In the genomic region with DNA sequence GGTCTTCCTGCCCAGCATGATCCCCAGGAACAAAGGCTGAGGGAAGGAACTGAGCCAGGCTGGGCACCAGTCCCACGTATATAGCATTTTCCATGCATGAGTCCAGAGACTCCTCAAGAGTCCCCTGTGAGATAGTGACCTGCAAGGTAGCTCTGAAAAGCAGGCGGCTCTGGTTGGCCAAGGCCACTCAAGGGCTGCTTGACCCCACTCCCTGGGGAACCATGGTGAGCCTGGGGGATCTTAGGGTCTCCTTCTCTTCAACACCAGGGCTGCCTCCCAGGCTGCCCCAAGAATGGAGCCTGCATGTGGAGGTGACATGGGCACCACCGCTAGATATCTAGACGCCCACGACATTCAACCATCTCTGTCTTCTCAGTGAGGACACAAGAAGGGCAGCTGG, we compare ENCODE assay signal across 23 cellular contexts.
A peak's percentile ranks its signal among the peaks of the same experiment; 100 is the strongest.
DNase-seq lines count a peak whose midpoint lies in the region; ATAC-seq, FAIRE-seq and TF ChIP-seq lines count a peak whose summit lies in the region.
"Had no signal": no experiment of that assay in that cellular context is flagged by ENCODE, and none has a peak within 500 bp of the region (broad histone marks: within the 10 kb centered on the region; RNA-seq: fewer than 3 reads in every experiment).

No MANE protein-coding gene starts in this region.

- H3K36me3 Mint-ChIP-seq in activated CD8-positive, alpha-beta memory T cell treated with anti-CD3 and anti-CD28 coated beads, Interleukin-2, amount 10 ng/mL, durations not matched to agents 7 days and 5 days, result no peaks in the 10 kb centered on the region
- H3K36me3 Mint-ChIP-seq: CD8-positive, alpha-beta T cell had no signal

- H3K23me2 ChIP-seq in H1 (ENCODE audit: low read depth, low read length), result no peaks in the 10 kb centered on the region

- H3K9me3 Mint-ChIP-seq in activated CD8-positive, alpha-beta memory T cell treated with anti-CD3 and anti-CD28 coated beads, Interleukin-2, amount 10 ng/mL, durations not matched to agents 7 days and 5 days (ENCODE audit: low read depth), result no peaks in the 10 kb centered on the region
- H3K9me3 Mint-ChIP-seq: CD4-positive, alpha-beta T cell; CD8-positive, alpha-beta T cell had no signal

- POLR2A ChIA-PET in H1 (lab: Charles Lee; ENCODE audit: partially characterized antibody), result no interaction called here

- TF ChIP-seq POLR2A in H1 (IDR thresholded peaks at IDR 0.05; ENCODE audit: control extremely low read depth in 1 of 2, low read depth in 2 of 2, low read length in 2 of 2), result no peak

- H3K4ac ChIP-seq in H1 (replicated peaks; ENCODE audit: insufficient read length, low read depth, low read length), result no peak overlapping the region
- no peak overlapping the region for H3K4ac ChIP-seq in neuronal stem cell (ENCODE audit: low read length)
- H3K4ac ChIP-seq in mesenchymal stem cell (ENCODE audit: low read depth in 1 of 2, low read length in 2 of 2), result no peak overlapping the region

- H2BK120ac ChIP-seq in H1 (replicated peaks; ENCODE audit: low read depth, low read length) (no peak overlapping the region), neuronal stem cell (ENCODE audit: low read depth, low read length) (no peak overlapping the region), mesenchymal stem cell (ENCODE audit: low read depth, low read length) (no peak overlapping the region)

- TF ChIP-seq CTCF in H1 (IDR thresholded peaks at IDR 0.05; ENCODE audit: control extremely low read depth in 1 of 3, insufficient read depth in 1 of 3, low read depth in 1 of 3, low read length in 3 of 3), result no peak

- no peaks in the 10 kb centered on the region for H3K79me2 ChIP-seq in H1 (ENCODE audit: control insufficient read depth in 1 of 2, insufficient read depth in 2 of 2, low read length in 2 of 2)

- no peak overlapping the region for H3K27ac Mint-ChIP-seq in activated CD8-positive, alpha-beta memory T cell treated with anti-CD3 and anti-CD28 coated beads, Interleukin-2, amount 10 ng/mL, durations not matched to agents 7 days and 5 days
- H3K27ac Mint-ChIP-seq: B cell; CD4-positive, alpha-beta T cell; CD8-positive, alpha-beta T cell had no signal

- CTCF ChIA-PET in activated CD8-positive, alpha-beta memory T cell treated with anti-CD3 and anti-CD28 coated beads, Interleukin-2, amount 10 ng/mL, durations not matched to agents 7 days and 5 days (lab: Charles Lee), result no interaction called here
- CTCF ChIA-PET in H1 (lab: Charles Lee; ENCODE audit: partially characterized antibody), result interaction anchor here (1.4 kb wide), 1 partner anchor 72 kb away, joined by 5 read pairs; no protein-coding TSS in a partner anchor

- H3K56ac ChIP-seq in H1 (replicated peaks; ENCODE audit: insufficient read length, low read depth, low read length), result no peak overlapping the region

- no peak overlapping the region for H4K5ac ChIP-seq in H1 (ENCODE audit: insufficient read length, low read depth, low read length)

- H3K27ac ChIP-seq in H1 (ENCODE audit: low read depth, low read length) (no peak overlapping the region), neuronal stem cell (replicated peaks; ENCODE audit: low read length) (no peak overlapping the region), mesenchymal stem cell (ENCODE audit: low read length, poor library complexity, severe bottlenecking) (no peak overlapping the region)
- H3K27ac ChIP-seq: 22Rv1; A549; BLaER1 treated with 17β-estradiol and CSF1 and Interleukin-3, amounts not matched to agents 10 nM and 100 nM; C4-2B had no signal

- H2BK5ac ChIP-seq in H1 (ENCODE audit: low read depth, low read length) (no peak overlapping the region), neuronal stem cell (ENCODE audit: low read length) (no peak overlapping the region), mesenchymal stem cell (ENCODE audit: low read depth, low read length, poor library complexity, severe bottlenecking) (no peak overlapping the region)

- H3K4me2 ChIP-seq in H1 (ENCODE audit: insufficient read depth in 1 of 2, low read depth in 2 of 2, low read length in 2 of 2) (no peak overlapping the region), neuronal stem cell (ENCODE audit: insufficient read depth, low read length, poor library complexity, severe bottlenecking) (no peak overlapping the region), mesenchymal stem cell (ENCODE audit: low read length, poor library complexity, severe bottlenecking) (no peak overlapping the region)
- H3K4me2 ChIP-seq: A549; BLaER1 treated with 17β-estradiol and CSF1 and Interleukin-3, amounts not matched to agents 10 nM and 100 nM had no signal

- H4K91ac ChIP-seq in H1 (replicated peaks; ENCODE audit: insufficient read length, low read length) (no peak overlapping the region), neuronal stem cell (ENCODE audit: low read depth, low read length, poor library complexity) (no peak overlapping the region), mesenchymal stem cell (ENCODE audit: low read length) (no peak overlapping the region)

- H4K20me1 ChIP-seq in H1 (replicated peaks in 1 of 2; ENCODE audit: control insufficient read depth in 1 of 2, insufficient read depth in 2 of 2, low read length in 2 of 2), result no peaks in the 10 kb centered on the region

- H3K4me1 Mint-ChIP-seq in activated CD8-positive, alpha-beta memory T cell treated with anti-CD3 and anti-CD28 coated beads, Interleukin-2, amount 10 ng/mL, durations not matched to agents 7 days and 5 days, result peaks cover 4% of the 10 kb centered on the region
- H3K4me1 Mint-ChIP-seq: B cell had no signal

- H3K79me1 ChIP-seq in H1 (ENCODE audit: low read depth, low read length), result no peaks in the 10 kb centered on the region
- no peaks in the 10 kb centered on the region for H3K79me1 ChIP-seq in neuronal stem cell (ENCODE audit: low read depth, low read length)
- H3K79me1 ChIP-seq in mesenchymal stem cell (replicated peaks; ENCODE audit: low read length, poor library complexity, severe bottlenecking), result no peaks in the 10 kb centered on the region

- H3K18ac ChIP-seq in H1 (ENCODE audit: extremely low read depth, low read length) (no peak overlapping the region), neuronal stem cell (ENCODE audit: low read length) (peak overlapping the region; percentile 21), mesenchymal stem cell (ENCODE audit: low read depth in 1 of 2, low read length in 2 of 2) (no peak overlapping the region)

- no peak for FAIRE-seq in H1 (lab: Jason Lieb, UNC)
- FAIRE-seq: A549, D721Med, G401.6, GM12891, GM19239 had no signal

- no peak overlapping the region for H3K9ac ChIP-seq in H1 (replicated peaks in 1 of 4; ENCODE audit: extremely low read depth in 1 of 4, low read depth in 3 of 4, low read length in 3 of 4)
- no peak overlapping the region for H3K9ac ChIP-seq in neuronal stem cell (ENCODE audit: low read depth, low read length, poor library complexity)
- no peak overlapping the region for H3K9ac ChIP-seq in mesenchymal stem cell (ENCODE audit: low read length)
- H3K9ac ChIP-seq: BLaER1 treated with 17β-estradiol and CSF1 and Interleukin-3, amounts not matched to agents 10 nM and 100 nM had no signal

- DNase-seq in activated CD8-positive, alpha-beta memory T cell treated with anti-CD3 and anti-CD28 coated beads for 24 hours, result peak; percentile 33
- no peak for DNase-seq in activated CD8-positive, alpha-beta memory T cell treated with anti-CD3 and anti-CD28 coated beads, Interleukin-2, amount 10 ng/mL, durations not matched to agents 7 days and 5 days
- DNase-seq in H1 (ENCODE audit: low read depth in 1 of 2, low spot score in 2 of 2) (no peak), neuronal stem cell (ENCODE audit: low spot score) (no peak), sciatic nerve (ENCODE audit: low spot score) (peak; percentile 32), ureter (ENCODE audit: low spot score) (no peak), mesenchymal stem cell (no peak)
- DNase-seq: AML-193; Caco-2; Calu3; CD4-positive, alpha-beta T cell; CD8-positive, alpha-beta T cell; DMS79 treated with DMSO at 0.1 percent for 48 hours; GF-D8 had no signal

- H3K14ac ChIP-seq in H1 (ENCODE audit: insufficient read length) (no peak overlapping the region), neuronal stem cell (ENCODE audit: low read length) (no peak overlapping the region), mesenchymal stem cell (ENCODE audit: low read length in 2 of 2) (no peak overlapping the region)

- H3K4me3 Mint-ChIP-seq in activated CD8-positive, alpha-beta memory T cell treated with anti-CD3 and anti-CD28 coated beads, Interleukin-2, amount 10 ng/mL, durations not matched to agents 7 days and 5 days, result no peak overlapping the region
- H3K4me3 Mint-ChIP-seq: B cell; CD4-positive, alpha-beta T cell; CD8-positive, alpha-beta T cell had no signal

- no peak overlapping the region for H2BK20ac ChIP-seq in H1 (ENCODE audit: low read length)

- H3K23ac ChIP-seq in H1 (ENCODE audit: insufficient read length) (no peak overlapping the region), neuronal stem cell (ENCODE audit: low read depth, low read length, poor library complexity) (no peak overlapping the region), mesenchymal stem cell (ENCODE audit: low read length in 2 of 2) (no peak overlapping the region)

- H4K8ac ChIP-seq in H1 (ENCODE audit: extremely low read depth, insufficient read depth, low read length) (no peak overlapping the region), neuronal stem cell (ENCODE audit: low read depth, low read length) (no peak overlapping the region), mesenchymal stem cell (ENCODE audit: low read length) (no peak overlapping the region)

- WGBS in H1 (ENCODE audit: extremely low coverage in 1 of 2, insufficient coverage in 1 of 2, insufficient read length in 1 of 2, insufficient replicate concordance in 2 of 2, low coverage in 1 of 2, low lambda C conversion rate in 2 of 2, missing lambda C conversion rate in 1 of 2), 2 experiments, result 96% methylated on average over 5 of the region's 5 CpGs; no CpG with 5 or more reads in 1 of the 2 experiments
- no CpG with 5 or more reads among the region's 5 CpGs for WGBS in neuronal stem cell (ENCODE audit: extremely low coverage in 2 of 2, insufficient read length in 2 of 2, insufficient replicate concordance in 1 of 2), 2 donors
- 80% methylated on average over 5 of the region's 5 CpGs for WGBS in mesenchymal stem cell

- H2BK12ac ChIP-seq in H1 (ENCODE audit: low read depth, low read length), result 0 out of 2 replicates have a peak overlapping the region, but pooled peaks have one; percentile 50
- no peak overlapping the region for H2BK12ac ChIP-seq in neuronal stem cell (ENCODE audit: low read length)
- no peak overlapping the region for H2BK12ac ChIP-seq in mesenchymal stem cell (ENCODE audit: low read length in 2 of 2)

- TF ChIP-seq RAD21 in H1 (IDR thresholded peaks at IDR 0.05 in 1 of 2, conservative IDR thresholded peaks at IDR 0.05 in 1 of 2; ENCODE audit: low read depth in 2 of 2, low read length in 2 of 2), result no peak

- TF ChIP-seq EP300 in H1 (IDR thresholded peaks at IDR 0.05; ENCODE audit: borderline replicate concordance in 1 of 2, low read depth in 2 of 2, low read length in 2 of 2), result no peak

- H3K9me3 ChIP-seq in H1 (ENCODE audit: insufficient read depth in 2 of 2, low read depth in 1 of 2, low read length in 1 of 2), result no peaks in the 10 kb centered on the region
- no peaks in the 10 kb centered on the region for H3K9me3 ChIP-seq in neuronal stem cell (replicated peaks in 1 of 2; ENCODE audit: control insufficient read depth in 2 of 2, insufficient read depth in 1 of 2, low read depth in 1 of 2, low read length in 2 of 2)
- no peaks in the 10 kb centered on the region for H3K9me3 ChIP-seq in mesenchymal stem cell (ENCODE audit: control insufficient read depth, low read length)
- H3K9me3 ChIP-seq: A549, Caco-2 had no signal

- intact Hi-C loops in sciatic nerve (cut with DNase I), result no loop called here

- H2AFZ ChIP-seq in H1 (ENCODE audit: low read length) (no peak overlapping the region), neuronal stem cell (ENCODE audit: low read length) (no peak overlapping the region), mesenchymal stem cell (ENCODE audit: low read depth, low read length) (no peak overlapping the region)

- H3K27me3 Mint-ChIP-seq in activated CD8-positive, alpha-beta memory T cell treated with anti-CD3 and anti-CD28 coated beads, Interleukin-2, amount 10 ng/mL, durations not matched to agents 7 days and 5 days, result no peaks in the 10 kb centered on the region
- H3K27me3 Mint-ChIP-seq: B cell; CD4-positive, alpha-beta T cell had no signal

- H3K4me1 ChIP-seq in H1 (replicated peaks in 1 of 4; ENCODE audit: control insufficient read depth in 3 of 4, insufficient read depth in 4 of 4, low read length in 3 of 4), result peaks cover 2 to 11% (median 8%) of the 10 kb centered on the region in 4 experiments; a peak in 6 of 7 replicates
- H3K4me1 ChIP-seq in neuronal stem cell (ENCODE audit: control insufficient read depth in 2 of 2, insufficient read depth in 1 of 2, low read depth in 1 of 2, low read length in 2 of 2), result no peaks in the 10 kb centered on the region
- H3K4me1 ChIP-seq in mesenchymal stem cell (ENCODE audit: control insufficient read depth, insufficient read depth, low read depth, low read length), result peaks cover 2% of the 10 kb centered on the region
- H3K4me1 ChIP-seq: A549, Caco-2 had no signal

- H3K4me3 ChIP-seq in H1 (ENCODE audit: extremely low read depth in 1 of 4, insufficient read depth in 2 of 4, low read depth in 3 of 4, low read length in 4 of 4), result no peak overlapping the region
- H3K4me3 ChIP-seq in neuronal stem cell (ENCODE audit: low read length in 2 of 2), result no peak overlapping the region
- H3K4me3 ChIP-seq in mesenchymal stem cell (ENCODE audit: insufficient read depth in 1 of 2, low read depth in 1 of 2, low read length in 2 of 2), result no peak overlapping the region
- H3K4me3 ChIP-seq: A549; BLaER1 treated with 17β-estradiol and CSF1 and Interleukin-3, amounts not matched to agents 10 nM and 100 nM had no signal

- no peak overlapping the region for H2AK5ac ChIP-seq in H1 (ENCODE audit: low read depth, low read length)
- no peak overlapping the region for H2AK5ac ChIP-seq in neuronal stem cell (ENCODE audit: low read depth, low read length)
- H2AK5ac ChIP-seq in mesenchymal stem cell (ENCODE audit: low read length, severe bottlenecking), result no peak overlapping the region

- no peak for ATAC-seq in activated CD8-positive, alpha-beta memory T cell treated with anti-CD3 and anti-CD28 coated beads, Interleukin-2, amount 10 ng/mL, durations not matched to agents 7 days and 5 days
- no peak for ATAC-seq in sciatic nerve
- ATAC-seq: A549; CD8-positive, alpha-beta T cell had no signal

- H3K36me3 ChIP-seq in H1 (ENCODE audit: control insufficient read depth in 2 of 4, insufficient read depth in 4 of 4, low read length in 3 of 4) (no peaks in the 10 kb centered on the region), neuronal stem cell (replicated peaks in 1 of 2; ENCODE audit: control insufficient read depth in 2 of 2, insufficient read depth in 2 of 2, low read length in 2 of 2) (no peaks in the 10 kb centered on the region), mesenchymal stem cell (ENCODE audit: control insufficient read depth in 1 of 2, insufficient read depth in 2 of 2, low read depth in 1 of 2, low read length in 2 of 2) (no peaks in the 10 kb centered on the region)

- H3K27me3 ChIP-seq in H1 (replicated peaks in 1 of 4; ENCODE audit: control insufficient read depth in 3 of 4, extremely low read depth in 1 of 4, insufficient read depth in 3 of 4, low read length in 3 of 4) (no peaks in the 10 kb centered on the region), neuronal stem cell (ENCODE audit: control insufficient read depth in 3 of 3, insufficient read depth in 3 of 3, low read depth in 1 of 3, low read length in 3 of 3) (no peaks in the 10 kb centered on the region), mesenchymal stem cell (ENCODE audit: control insufficient read depth in 1 of 2, insufficient read depth in 1 of 2, low read length in 2 of 2) (no peaks in the 10 kb centered on the region)
- H3K27me3 ChIP-seq: BLaER1 treated with 17β-estradiol and CSF1 and Interleukin-3, amounts not matched to agents 10 nM and 100 nM had no signal

- no peak overlapping the region for H2BK15ac ChIP-seq in H1 (ENCODE audit: low read length)
- no peak overlapping the region for H2BK15ac ChIP-seq in neuronal stem cell (ENCODE audit: low read length)
- H2BK15ac ChIP-seq in mesenchymal stem cell (ENCODE audit: low read depth, poor library complexity, severe bottlenecking), result no peak overlapping the region

Comparison
In these comparisons a context has a peak if more than half of its experiments do, and no peak if none do; other contexts are left out.
1. DNase-seq: peak in activated CD8-positive, alpha-beta memory T cell treated with anti-CD3 and anti-CD28 coated beads for 24 hours (single experiment) and sciatic nerve (single experiment); none in activated CD8-positive, alpha-beta memory T cell treated with anti-CD3 and anti-CD28 coated beads, Interleukin-2, amount 10 ng/mL, durations not matched to agents 7 days and 5 days (single experiment), H1 (0 of 2), neuronal stem cell (single experiment), ureter (single experiment) and mesenchymal stem cell (single experiment).